In genomic region chr2:227890495-227891079, GRCh38 we compare ENCODE assay signal across 8 cellular contexts. TPM values are rescaled to one million over a fixed set of nuclear protein-coding genes. Genes with fewer than 3 reads are reported as not detected.
DNase-seq lines count a peak whose midpoint lies in the region; ATAC-seq and TF ChIP-seq lines count a peak whose summit lies in the region.

No MANE protein-coding gene starts in this region.

- POLR2A ChIA-PET in naive thymus-derived CD4-positive, alpha-beta T cell (lab: Charles Lee) = no interaction called here

- H3K4me1 ChIP-seq in DOHH2 (ENCODE audit: control insufficient read depth, low read length) = no peaks in the 10 kb centered on the region
- no peaks in the 10 kb centered on the region for H3K4me1 ChIP-seq in naive thymus-derived CD4-positive, alpha-beta T cell (ENCODE audit: control insufficient read depth in 2 of 2, insufficient read depth in 2 of 2, low read length in 2 of 2)

- H3F3A ChIP-seq in DOHH2 (ENCODE audit: control insufficient read depth, insufficient read depth) = no peaks in the 10 kb centered on the region

- H3K27ac ChIP-seq in DOHH2 (ENCODE audit: low read depth, low read length) = no peak overlapping the region
- H3K27ac ChIP-seq in naive thymus-derived CD4-positive, alpha-beta T cell (ENCODE audit: low read depth, low read length) = no peak overlapping the region

- no peaks in the 10 kb centered on the region for H3K9me3 Mint-ChIP-seq in naive thymus-derived CD4-positive, alpha-beta T cell

- H3K27me3 Mint-ChIP-seq in naive thymus-derived CD4-positive, alpha-beta T cell = peaks cover 0 to 10% (median 4%) of the 10 kb centered on the region in 5 donors

- intact Hi-C loops in naive thymus-derived CD4-positive, alpha-beta T cell (cut with micrococcal nuclease) = loop anchor here (2.0 to 5.0 kb wide), 2 partner anchors 1697 to 1824 kb away; partner anchors contain the start of gene DNER (in 1 of the 2)

- no peak overlapping the region for H3K27ac Mint-ChIP-seq in naive thymus-derived CD4-positive, alpha-beta T cell

- no peak overlapping the region for H3K4me2 ChIP-seq in DOHH2 (ENCODE audit: low read length)

- H3K27me3 ChIP-seq in DOHH2 (ENCODE audit: control insufficient read depth, low read length) = no peaks in the 10 kb centered on the region
- H3K27me3 ChIP-seq in naive thymus-derived CD4-positive, alpha-beta T cell (ENCODE audit: control insufficient read depth in 2 of 2, insufficient read depth in 2 of 2, low read length in 2 of 2) = no peaks in the 10 kb centered on the region

- H3K4me3 Mint-ChIP-seq in naive thymus-derived CD4-positive, alpha-beta T cell = no peak overlapping the region

- no peaks in the 10 kb centered on the region for H4K20me1 ChIP-seq in DOHH2 (ENCODE audit: control insufficient read depth, insufficient read depth, low read depth, low read length)

- ATAC-seq in GM21529 (IDR thresholded peaks at IDR 0.05; ENCODE audit: unreplicated experiment) (peak; percentile 78), GM19397 (IDR thresholded peaks at IDR 0.05; ENCODE audit: unreplicated experiment) (no peak)
- ATAC-seq in naive thymus-derived CD4-positive, alpha-beta T cell = peak; percentile 52

- H3K4me3 ChIP-seq in DOHH2 (ENCODE audit: low read length) (no peak overlapping the region), epithelial cell of proximal tubule (ENCODE audit: low read depth, low read length) (no peak overlapping the region)
- H3K4me3 ChIP-seq in naive thymus-derived CD4-positive, alpha-beta T cell (ENCODE audit: low read length) = no peak overlapping the region

- no peaks in the 10 kb centered on the region for H3K36me3 Mint-ChIP-seq in naive thymus-derived CD4-positive, alpha-beta T cell

- TF ChIP-seq CTCF in DOHH2 (IDR thresholded peaks at IDR 0.05; ENCODE audit: low read depth, low read length, poor library complexity, severe bottlenecking) = peak; percentile 57
- peak; percentile 57 for TF ChIP-seq CTCF in epithelial cell of proximal tubule (conservative IDR thresholded peaks at IDR 0.05; ENCODE audit: low read depth, low read length)

- H3K36me3 ChIP-seq in DOHH2 (ENCODE audit: control insufficient read depth, low read length) = no peaks in the 10 kb centered on the region
- H3K36me3 ChIP-seq in naive thymus-derived CD4-positive, alpha-beta T cell (ENCODE audit: control insufficient read depth in 2 of 3, insufficient read depth in 3 of 3, low read length in 3 of 3) = no peaks in the 10 kb centered on the region

- H3K9me2 ChIP-seq in DOHH2 (replicated peaks; ENCODE audit: control insufficient read depth, low read length) = no peaks in the 10 kb centered on the region

- H3K4me1 Mint-ChIP-seq in naive thymus-derived CD4-positive, alpha-beta T cell = no peaks in the 10 kb centered on the region

- peak; percentile 41 for DNase-seq in KBM-7
- DNase-seq in SHP77 treated with DMSO at 0.1 percent for 48 hours (lab: John Stamatoyannopoulos, UW) = peak; percentile 32
- no peak for DNase-seq in epithelial cell of proximal tubule (ENCODE audit: low read depth)
- DNase-seq in naive thymus-derived CD4-positive, alpha-beta T cell = peak in 5 of 9 donors; percentile 8 to 31 (median 16)
- DNase-seq in effector CD4-positive, alpha-beta T cell = no peak

- in situ Hi-C loops in KBM-7 (cut with MboI; ENCODE audit: low pct_unique_long_range_greater_than_20kb, low sequenced_read_pairs) = no loop called here

- CTCF ChIA-PET in naive thymus-derived CD4-positive, alpha-beta T cell (lab: Charles Lee) = interaction anchor here (1.1 kb wide), 1 partner anchor 17 kb away, joined by 4 read pairs; no protein-coding TSS in a partner anchor

- no peaks in the 10 kb centered on the region for H3K79me2 ChIP-seq in DOHH2 (ENCODE audit: control insufficient read depth, low read length)

- no peaks in the 10 kb centered on the region for H3K9me3 ChIP-seq in DOHH2 (ENCODE audit: control insufficient read depth, insufficient read depth, low read length)
- H3K9me3 ChIP-seq in naive thymus-derived CD4-positive, alpha-beta T cell (ENCODE audit: control insufficient read depth in 2 of 3, low read length in 3 of 3) = no peaks in the 10 kb centered on the region

RNA-seq across cellular contexts. Expression of gene DAW1, which starts 19.2 kb away (rescaled TPM):
- 1.6 and 1.7 TPM in 2 replicates for total RNA-seq in epithelial cell of proximal tubule
- not detected for total RNA-seq in naive thymus-derived CD4-positive, alpha-beta T cell
- polyA plus RNA-seq in naive thymus-derived CD4-positive, alpha-beta T cell = not detected

Comparison
In these comparisons a context has a peak if more than half of its experiments do, and no peak if none do; other contexts are left out.
1. DNase-seq: peak in KBM-7 (single experiment), SHP77 treated with DMSO at 0.1 percent for 48 hours (single experiment) and naive thymus-derived CD4-positive, alpha-beta T cell (5 of 9); none in epithelial cell of proximal tubule (single experiment) and effector CD4-positive, alpha-beta T cell (single experiment).